In genomic region chr21:31872452-31873274, GRCh38 we compare ENCODE assay signal across 9 cellular contexts. TPM values are rescaled to one million over a fixed set of nuclear protein-coding genes. Genes with fewer than 3 reads are reported as not detected.
DNase-seq lines count a peak whose midpoint lies in the region; ATAC-seq, FAIRE-seq and TF ChIP-seq lines count a peak whose summit lies in the region.
"Had no signal": no experiment of that assay in that cellular context is flagged by ENCODE, and none has a peak within 500 bp of the region (broad histone marks: within the 10 kb centered on the region; RNA-seq: fewer than 3 reads in every experiment).

Gene HUNK, plus strand, starts transcription at chr21:31873020. Its CDS starts 655 bp downstream, at chr21:31873675.

- H3K9me3 Mint-ChIP-seq in activated T-cell treated with anti-CD3 and anti-CD28 coated beads, Interleukin-2, amount 50 U/mL, for 72 hours, result no peaks in the 10 kb centered on the region

- no peak for TF ChIP-seq CTCF in cardiac muscle cell (IDR thresholded peaks at IDR 0.05; ENCODE audit: low read depth, low read length)
- no peak for TF ChIP-seq CTCF in pancreas (IDR thresholded peaks at IDR 0.05)

- no peaks in the 10 kb centered on the region for H3K9me3 ChIP-seq in cardiac muscle cell (ENCODE audit: low read depth)
- no peaks in the 10 kb centered on the region for H3K9me3 ChIP-seq in pancreas

- 0 to 1% methylated on average over 65 to 74 of the region's 74 CpGs for WGBS in pancreas, 2 donors

- H3K4me3 Mint-ChIP-seq in activated T-cell treated with anti-CD3 and anti-CD28 coated beads, Interleukin-2, amount 50 U/mL, for 72 hours, result peak within 1 kb of the TSS; percentile 80 to 81

- intact Hi-C loops in pancreas (cut with DNase I), result no loop called here

- peak; percentile 23 for DNase-seq in NCI-H2107 treated with DMSO at 0.1 percent for 48 hours (lab: John Stamatoyannopoulos, UW; ENCODE audit: unreplicated experiment)
- no peak for DNase-seq in NCI-H2107 (lab: John Stamatoyannopoulos, UW)
- DNase-seq in NCI-H1694 (lab: John Stamatoyannopoulos, UW), result peak; percentile 67
- peak; percentile 18 to 25 for DNase-seq in activated T-cell treated with anti-CD3 and anti-CD28 coated beads, Interleukin-2, amount 50 U/mL, for 72 hours
- peak; percentile 44 to 77 for DNase-seq in cardiac muscle cell (ENCODE audit: low read depth in 1 of 2, low spot score in 1 of 2)
- DNase-seq in pancreas, result peak; percentile 68 to 88 (median 79)
- DNase-seq in NK-92 treated with Interleukin-12 subunit alpha and Interleukin-12 subunit beta, amount 100 ng/mL, for 24 hours (lab: John Stamatoyannopoulos, UW), result no peak
- no peak for DNase-seq in HPDE6-E6E7 (ENCODE audit: extremely low spot score)

- H3K27me3 ChIP-seq in cardiac muscle cell, result peaks cover 31% of the 10 kb centered on the region
- no peaks in the 10 kb centered on the region for H3K27me3 ChIP-seq in pancreas

- no peak within 1 kb of the TSS for H3K27ac Mint-ChIP-seq in activated T-cell treated with anti-CD3 and anti-CD28 coated beads, Interleukin-2, amount 50 U/mL, for 72 hours

- H3K36me3 ChIP-seq in cardiac muscle cell (no peaks in the 10 kb centered on the region), pancreas (no peaks in the 10 kb centered on the region)

- H3K4me3 ChIP-seq in cardiac muscle cell (peak within 1 kb of the TSS; percentile 95), pancreas (peak within 1 kb of the TSS; percentile 58 to 94 (median 66))

- H3K4me1 Mint-ChIP-seq in activated T-cell treated with anti-CD3 and anti-CD28 coated beads, Interleukin-2, amount 50 U/mL, for 72 hours (ENCODE audit: low read depth), result peaks cover 7% of the 10 kb centered on the region

- ATAC-seq in activated T-cell treated with anti-CD3 and anti-CD28 coated beads, Interleukin-2, amount 50 U/mL, for 72 hours (replicated peaks in 1 of 2), result peak; percentile 46 to 53
- peak; percentile 51 to 71 (median 66) for ATAC-seq in pancreas

- H3K27ac ChIP-seq in cardiac muscle cell (no peak within 1 kb of the TSS), pancreas (peak within 1 kb of the TSS; percentile 67 to 94 (median 88))
- H3K27ac ChIP-seq: C4-2B had no signal

- no peak for FAIRE-seq in pancreas (lab: Jason Lieb, UNC)

- H3K27me3 Mint-ChIP-seq in activated T-cell treated with anti-CD3 and anti-CD28 coated beads, Interleukin-2, amount 50 U/mL, for 72 hours (ENCODE audit: low read depth), result peaks cover 64% of the 10 kb centered on the region

- H3K4me1 ChIP-seq in cardiac muscle cell (ENCODE audit: low read depth) (no peaks in the 10 kb centered on the region), pancreas (peaks cover 8 to 14% (median 13%) of the 10 kb centered on the region in 3 donors)

- H3K36me3 Mint-ChIP-seq in activated T-cell treated with anti-CD3 and anti-CD28 coated beads, Interleukin-2, amount 50 U/mL, for 72 hours (ENCODE audit: insufficient read depth in 2 of 2), result no peaks in the 10 kb centered on the region

RNA-seq across cellular contexts. Expression of gene HUNK, which starts in this region (rescaled TPM):
- total RNA-seq in activated T-cell treated with anti-CD3 and anti-CD28 coated beads, Interleukin-2, amount 50 U/mL, for 72 hours, result under 1 TPM in 1 of 2 donors, not detected in 1; 0.35 TPM
- total RNA-seq in cardiac muscle cell, result 6.7 and 8.0 TPM in 2 replicates
- 9.2 and 13.2 TPM in 2 replicates for polyA plus RNA-seq in cardiac muscle cell
- total RNA-seq in pancreas, result 10 to 100 TPM in 2 of 6 donors, 1 to 10 TPM in 4; 5.8 to 17.0 (median 9.7) TPM
- polyA plus RNA-seq in pancreas, result 1 to 10 TPM; 2.6 TPM

Comparison
In these comparisons a context has a peak if more than half of its experiments do, and no peak if none do; other contexts are left out.
1. DNase-seq: peak in NCI-H2107 treated with DMSO at 0.1 percent for 48 hours (single experiment), NCI-H1694 (single experiment), cardiac muscle cell (2 of 2) and pancreas (6 of 6); none in NCI-H2107 (single experiment), NK-92 treated with Interleukin-12 subunit alpha and Interleukin-12 subunit beta, amount 100 ng/mL, for 24 hours (single experiment) and HPDE6-E6E7 (single experiment).
2. Peak in DNase-seq and ATAC-seq in activated T-cell treated with anti-CD3 and anti-CD28 coated beads, Interleukin-2, amount 50 U/mL, for 72 hours; RNA of the gene not detected or under 1 TPM.